In the genomic region with DNA sequence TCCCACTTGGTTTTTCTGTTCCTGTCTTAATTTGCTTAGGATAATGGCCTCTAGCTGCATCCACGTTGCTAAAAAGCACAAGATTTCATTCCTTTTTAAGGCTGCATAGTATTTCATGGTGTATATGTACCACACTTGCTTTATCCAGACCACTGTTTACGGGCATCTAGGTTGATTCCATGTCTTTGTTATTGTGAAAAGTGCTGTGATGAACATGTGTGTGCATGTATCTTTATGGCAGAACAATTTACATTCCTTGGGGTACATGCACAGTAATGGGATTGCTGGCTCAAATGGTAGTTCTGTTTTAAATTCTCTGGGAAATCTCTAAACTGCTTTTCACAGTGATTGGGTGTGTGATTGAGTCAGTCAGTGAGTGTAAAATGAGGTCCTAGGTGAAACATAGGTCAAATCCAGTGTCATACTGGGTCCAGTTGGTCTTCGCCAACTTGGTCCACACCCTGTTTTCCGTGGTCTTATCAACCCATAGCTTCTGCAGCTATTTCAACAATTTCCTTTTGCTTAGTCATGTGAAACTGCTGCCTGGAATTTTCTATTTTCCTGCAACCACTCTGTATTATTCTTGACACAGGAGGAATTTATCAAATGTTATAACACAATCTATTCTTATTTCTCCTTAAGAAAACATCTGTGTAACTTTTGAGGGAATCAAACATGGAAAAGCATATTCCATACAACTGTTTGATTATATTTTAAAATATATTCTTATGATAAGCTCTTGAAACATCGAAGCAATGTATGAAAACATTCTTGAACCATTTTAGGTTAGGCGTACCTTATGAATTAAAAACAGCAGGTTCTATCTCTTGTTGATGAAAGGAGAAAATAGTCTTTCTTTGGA, we compare ENCODE assay signal across 1 cellular context.
TF ChIP-seq lines count a peak whose summit lies in the region.

No MANE protein-coding gene starts in this region.

TF ChIP-seq in K562, 482 proteins besides CTCF, POLR2A, EP300 and RAD21 (continued from another document and continues in another):
- TF ChIP-seq, protein P1, sequence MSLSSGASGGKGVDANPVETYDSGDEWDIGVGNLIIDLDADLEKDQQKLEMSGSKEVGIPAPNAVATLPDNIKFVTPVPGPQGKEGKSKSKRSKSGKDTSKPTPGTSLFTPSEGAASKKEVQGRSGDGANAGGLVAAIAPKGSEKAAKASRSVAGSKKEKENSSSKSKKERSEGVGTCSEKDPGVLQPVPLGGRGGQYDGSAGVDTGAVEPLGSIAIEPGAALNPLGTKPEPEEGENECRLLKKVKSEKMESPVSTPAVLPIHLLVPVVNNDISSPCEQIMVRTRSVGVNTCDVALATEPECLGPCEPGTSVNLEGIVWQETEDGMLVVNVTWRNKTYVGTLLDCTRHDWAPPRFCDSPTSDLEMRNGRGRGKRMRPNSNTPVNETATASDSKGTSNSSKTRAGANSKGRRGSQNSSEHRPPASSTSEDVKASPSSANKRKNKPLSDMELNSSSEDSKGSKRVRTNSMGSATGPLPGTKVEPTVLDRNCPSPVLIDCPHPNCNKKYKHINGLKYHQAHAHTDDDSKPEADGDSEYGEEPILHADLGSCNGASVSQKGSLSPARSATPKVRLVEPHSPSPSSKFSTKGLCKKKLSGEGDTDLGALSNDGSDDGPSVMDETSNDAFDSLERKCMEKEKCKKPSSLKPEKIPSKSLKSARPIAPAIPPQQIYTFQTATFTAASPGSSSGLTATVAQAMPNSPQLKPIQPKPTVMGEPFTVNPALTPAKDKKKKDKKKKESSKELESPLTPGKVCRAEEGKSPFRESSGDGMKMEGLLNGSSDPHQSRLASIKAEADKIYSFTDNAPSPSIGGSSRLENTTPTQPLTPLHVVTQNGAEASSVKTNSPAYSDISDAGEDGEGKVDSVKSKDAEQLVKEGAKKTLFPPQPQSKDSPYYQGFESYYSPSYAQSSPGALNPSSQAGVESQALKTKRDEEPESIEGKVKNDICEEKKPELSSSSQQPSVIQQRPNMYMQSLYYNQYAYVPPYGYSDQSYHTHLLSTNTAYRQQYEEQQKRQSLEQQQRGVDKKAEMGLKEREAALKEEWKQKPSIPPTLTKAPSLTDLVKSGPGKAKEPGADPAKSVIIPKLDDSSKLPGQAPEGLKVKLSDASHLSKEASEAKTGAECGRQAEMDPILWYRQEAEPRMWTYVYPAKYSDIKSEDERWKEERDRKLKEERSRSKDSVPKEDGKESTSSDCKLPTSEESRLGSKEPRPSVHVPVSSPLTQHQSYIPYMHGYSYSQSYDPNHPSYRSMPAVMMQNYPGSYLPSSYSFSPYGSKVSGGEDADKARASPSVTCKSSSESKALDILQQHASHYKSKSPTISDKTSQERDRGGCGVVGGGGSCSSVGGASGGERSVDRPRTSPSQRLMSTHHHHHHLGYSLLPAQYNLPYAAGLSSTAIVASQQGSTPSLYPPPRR (CRISPR knock-in tag; IDR thresholded peaks at IDR 0.05; ENCODE audit: borderline replicate concordance): no peak
- TF ChIP-seq ZHX1 (conservative IDR thresholded peaks at IDR 0.05; ENCODE audit: low read length) (no peak), RFX5 (IDR thresholded peaks at IDR 0.05; ENCODE audit: low read depth, low read length) (no peak), SNRNP70 (optimal IDR thresholded peaks at IDR 0.05; ENCODE audit: low read depth, low read length) (no peak), TGIF2 (CRISPR knock-in tag; IDR thresholded peaks at IDR 0.05) (no peak), SIRT6 (IDR thresholded peaks at IDR 0.05; ENCODE audit: low read depth, low read length) (no peak), JUND (IDR thresholded peaks at IDR 0.05; ENCODE audit: borderline replicate concordance, low read depth, low read length) (peak; percentile 83), JUND (tag; IDR thresholded peaks at IDR 0.05; ENCODE audit: borderline replicate concordance, low read depth, low read length) (peak; percentile 83; the same call in 1 of the 3 replicates), CHCHD3 (CRISPR knock-in tag; IDR thresholded peaks at IDR 0.05) (no peak), ZBTB11 (CRISPR knock-in tag; IDR thresholded peaks at IDR 0.05) (peak in 1 of 3 experiments; percentile 53; a peak in 1 of 6 replicates), ZNF717 (CRISPR knock-in tag; IDR thresholded peaks at IDR 0.05) (no peak), JUNB (CRISPR knock-in tag; conservative IDR thresholded peaks at IDR 0.05) (no peak), CBFA2T2 (conservative IDR thresholded peaks at IDR 0.05) (peak; percentile 86), ZNF121 (CRISPR knock-in tag; conservative IDR thresholded peaks at IDR 0.05) (no peak), ZC3H4 (CRISPR knock-in tag; IDR thresholded peaks at IDR 0.05; ENCODE audit: borderline replicate concordance) (no peak), EZH2 (IDR thresholded peaks at IDR 0.05; ENCODE audit: borderline replicate concordance, low read depth, low read length) (no peak), CUX1 (CRISPR knock-in tag; IDR thresholded peaks at IDR 0.05) (peak; percentile 71; the same call in 1 of the 2 replicates)
- TF ChIP-seq, protein P2, sequence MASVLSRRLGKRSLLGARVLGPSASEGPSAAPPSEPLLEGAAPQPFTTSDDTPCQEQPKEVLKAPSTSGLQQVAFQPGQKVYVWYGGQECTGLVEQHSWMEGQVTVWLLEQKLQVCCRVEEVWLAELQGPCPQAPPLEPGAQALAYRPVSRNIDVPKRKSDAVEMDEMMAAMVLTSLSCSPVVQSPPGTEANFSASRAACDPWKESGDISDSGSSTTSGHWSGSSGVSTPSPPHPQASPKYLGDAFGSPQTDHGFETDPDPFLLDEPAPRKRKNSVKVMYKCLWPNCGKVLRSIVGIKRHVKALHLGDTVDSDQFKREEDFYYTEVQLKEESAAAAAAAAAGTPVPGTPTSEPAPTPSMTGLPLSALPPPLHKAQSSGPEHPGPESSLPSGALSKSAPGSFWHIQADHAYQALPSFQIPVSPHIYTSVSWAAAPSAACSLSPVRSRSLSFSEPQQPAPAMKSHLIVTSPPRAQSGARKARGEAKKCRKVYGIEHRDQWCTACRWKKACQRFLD (CRISPR knock-in tag; IDR thresholded peaks at IDR 0.05): no peak; the same call in 1 of the 2 replicates
